Comparison of ENCODE assay signal across 7 cellular contexts in genomic region chr7:128739048-128739962, GRCh38. TPM values are rescaled to one million over a fixed set of nuclear protein-coding genes. Genes with fewer than 3 reads are reported as not detected.
A peak's percentile ranks its signal among the peaks of the same experiment; 100 is the strongest.
DNase-seq lines count a peak whose midpoint lies in the region; ATAC-seq, FAIRE-seq and TF ChIP-seq lines count a peak whose summit lies in the region.

CALU (plus strand) TSS chr7:128739359; CDS start chr7:128748584, 9,225 bp downstream.

- no peaks in the 10 kb centered on the region for H3K27me3 ChIP-seq in hepatocyte

- peak; percentile 95 for FAIRE-seq in GM18507 (lab: Jason Lieb, UNC)

- peak within 1 kb of the TSS; percentile 88 for H3K4me2 ChIP-seq in hepatocyte

- H3K79me2 ChIP-seq in hepatocyte: peaks cover 50% of the 10 kb centered on the region

- TF ChIP-seq CTCF in hepatocyte (IDR thresholded peaks at IDR 0.05; ENCODE audit: poor library complexity): no peak

- peak; percentile 97 for ATAC-seq in HG02981 (IDR thresholded peaks at IDR 0.05; ENCODE audit: unreplicated experiment)

- H3K4me1 ChIP-seq in hepatocyte (ENCODE audit: insufficient read depth): peaks cover 25% of the 10 kb centered on the region

- H3K36me3 ChIP-seq in hepatocyte (replicated peaks; ENCODE audit: insufficient read depth, low read depth): no peaks in the 10 kb centered on the region

- no peaks in the 10 kb centered on the region for H3K9me2 ChIP-seq in hepatocyte (replicated peaks; ENCODE audit: insufficient read depth)

- peaks cover 45% of the 10 kb centered on the region for H4K20me1 ChIP-seq in hepatocyte (ENCODE audit: insufficient read depth, poor library complexity, severe bottlenecking)

- H3K9me3 ChIP-seq in hepatocyte (ENCODE audit: low read depth): no peaks in the 10 kb centered on the region

- H3K27ac ChIP-seq in hepatocyte: peak within 1 kb of the TSS; percentile 95

- H2AFZ ChIP-seq in hepatocyte: peak within 1 kb of the TSS; percentile 61

- H3K4me3 ChIP-seq in hepatocyte: peak within 1 kb of the TSS; percentile 72

- WGBS in hepatocyte (ENCODE audit: low lambda C conversion rate, missing lambda C conversion rate): 2% methylated on average over 64 of the region's 74 CpGs

- peak; percentile 99 for DNase-seq in GM18507 (ENCODE audit: extremely low spot score, insufficient read length, low read depth)
- DNase-seq in NCI-H2029 treated with DMSO at 0.1 percent for 48 hours (lab: John Stamatoyannopoulos, UW): peak; percentile 78
- DNase-seq in T-helper 9 cell: peak; percentile 92
- DNase-seq in astrocyte of the hippocampus (ENCODE audit: low read depth, low spot score): peak; percentile 99
- peak; percentile 98 for DNase-seq in hepatocyte (ENCODE audit: low spot score)
- DNase-seq in renal cortical epithelial cell (ENCODE audit: low read depth): peak; percentile 90

RNA-seq across cellular contexts. Expression of gene CALU, which starts in this region (rescaled TPM):
- total RNA-seq in hepatocyte (248 and 267 TPM in 2 replicates), renal cortical epithelial cell (394 and 395 TPM in 2 replicates)
- polyA plus RNA-seq in hepatocyte: 283 and 291 TPM in 2 replicates

Comparison
In these comparisons a context has a peak if more than half of its experiments do, and no peak if none do; other contexts are left out.
1. Peak in every context shown above with its lines: DNase-seq, ATAC-seq, H3K4me3 ChIP-seq and H3K27ac ChIP-seq.